Comparison of ENCODE assay signal across 9 cellular contexts in genomic region chr4:140807491-140808257, GRCh38. TPM values are rescaled to one million over a fixed set of nuclear protein-coding genes. Genes with fewer than 3 reads are reported as not detected.
DNase-seq lines count a peak whose midpoint lies in the region; ATAC-seq and FAIRE-seq lines count a peak whose summit lies in the region.
"Had no signal": no experiment of that assay in that cellular context is flagged by ENCODE, and none has a peak within 500 bp of the region (broad histone marks: within the 10 kb centered on the region; RNA-seq: fewer than 3 reads in every experiment).

No MANE protein-coding gene starts in this region.

- ATAC-seq in GM21360 (IDR thresholded peaks at IDR 0.05; ENCODE audit: unreplicated experiment) (peak; percentile 87), HG03432 (IDR thresholded peaks at IDR 0.05; ENCODE audit: unreplicated experiment) (peak; percentile 82), left colon (no peak)

- intact Hi-C loops in left colon (cut with DNase I, micrococcal nuclease), result no loop called here

- H3K36me3 ChIP-seq in small intestine (ENCODE audit: control insufficient read depth in 2 of 2, insufficient read depth in 2 of 2, low read length in 2 of 2), result no peaks in the 10 kb centered on the region

- H3K4me1 ChIP-seq in small intestine (ENCODE audit: control insufficient read depth in 2 of 2, insufficient read depth in 1 of 2, low read depth in 1 of 2, low read length in 1 of 2), result no peaks in the 10 kb centered on the region

- no peak overlapping the region for H3K27ac ChIP-seq in small intestine (ENCODE audit: low read depth in 1 of 2, low read length in 1 of 2)

- no peak for FAIRE-seq in small intestine (lab: Jason Lieb, UNC)

- H3K9me3 ChIP-seq in small intestine (ENCODE audit: control insufficient read depth, low read depth), result no peaks in the 10 kb centered on the region

- no peak overlapping the region for H3K4me3 ChIP-seq in small intestine (ENCODE audit: low read depth in 1 of 2, low read length in 2 of 2)

- WGBS in small intestine, 3 donors, result 47 to 66% (median 58%) methylated on average over 6 of the region's 6 CpGs

- DNase-seq in CD1c-positive myeloid dendritic cell (ENCODE audit: extremely low spot score) (peak; percentile 81), fibroblast of gingiva (ENCODE audit: low read depth) (peak; percentile 21), small intestine (no peak), left colon (no peak)
- no peak for DNase-seq in activated CD8-positive, alpha-beta memory T cell treated with anti-CD3 and anti-CD28 coated beads, Interleukin-2, amount 50 U/mL, for 4 hours
- no peak for DNase-seq in activated CD4-positive, CD25-positive, alpha-beta regulatory T cell (lab: John Stamatoyannopoulos, UW)
- DNase-seq: DND-41 had no signal

- no peaks in the 10 kb centered on the region for H3K27me3 ChIP-seq in small intestine (ENCODE audit: control insufficient read depth in 2 of 2, insufficient read depth in 2 of 2, low read length in 2 of 2)

RNA-seq across cellular contexts. Expression of gene TBC1D9, which starts 51.5 kb away (rescaled TPM):
- polyA plus RNA-seq in small intestine, result 10 to 100 TPM in 2 of 3 donors, 1 to 10 TPM in 1; 6.8 to 11.4 (median 10.1) TPM
- total RNA-seq in left colon, result 10 to 100 TPM; 10.7 to 20.5 TPM

Comparison
In these comparisons a context has a peak if more than half of its experiments do, and no peak if none do; other contexts are left out.
1. DNase-seq: peak in CD1c-positive myeloid dendritic cell (single experiment) and fibroblast of gingiva (single experiment); none in small intestine (single experiment), activated CD8-positive, alpha-beta memory T cell treated with anti-CD3 and anti-CD28 coated beads, Interleukin-2, amount 50 U/mL, for 4 hours (single experiment), left colon (0 of 2) and activated CD4-positive, CD25-positive, alpha-beta regulatory T cell (0 of 4).